19 cellular contexts compared by ENCODE assay signal in the genomic region with DNA sequence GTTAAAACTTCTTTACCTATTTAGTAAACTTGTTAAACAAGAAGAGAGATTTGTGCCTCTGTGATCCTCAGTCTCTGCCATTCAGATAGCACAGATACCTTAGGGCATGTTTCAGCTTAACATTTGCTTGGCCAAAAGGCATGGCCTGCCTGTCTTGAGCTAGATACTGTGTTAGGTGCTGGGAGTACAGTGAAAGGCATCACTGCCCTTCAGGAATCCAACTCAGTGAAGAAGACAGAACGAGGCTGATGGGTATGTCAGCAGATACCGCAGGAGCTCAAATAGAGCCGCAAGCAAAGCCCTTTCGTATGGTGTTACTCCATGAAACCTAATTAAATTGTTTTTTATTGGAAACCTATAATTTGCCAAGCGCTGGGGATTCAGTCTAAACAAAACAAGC.
"Had no signal": no experiment of that assay in that cellular context is flagged by ENCODE, and none has a peak within 500 bp of the region (broad histone marks: within the 10 kb centered on the region; RNA-seq: fewer than 3 reads in every experiment).

No MANE protein-coding gene starts in this region.

- H3K4me1 ChIP-seq: testis had no signal

- ATAC-seq: esophagus mucosa; heart right ventricle; left cardiac atrium; psoas muscle; sciatic nerve; stimulated activated memory B cell treated with anti-CD40 and anti-IgM and Interleukin-4, amounts not matched to agents 10 μg/mL and 1 μg/mL and 100 μg/mL, for 72 hours; stimulated activated naive CD8-positive, alpha-beta T cell treated with anti-CD3 and anti-CD28 coated beads, Interleukin-15, amount 100 ng/mL, for 72 hours had no signal

- H3K9me3 ChIP-seq: heart right ventricle, psoas muscle, spleen, testis, transverse colon had no signal

- H3K27ac ChIP-seq: heart right ventricle, parathyroid adenoma, psoas muscle, spleen, testis, transverse colon had no signal

- H3K27me3 ChIP-seq: spleen, testis, transverse colon had no signal

- DNase-seq: effector memory CD4-positive, alpha-beta T cell; heart right ventricle; hypothalamus; islet precursor cell; left cardiac atrium; mesendoderm; naive B cell; psoas muscle; spleen; stimulated activated CD4-positive, alpha-beta T cell treated with anti-CD3 and anti-CD28 coated beads, Interleukin-15, amount 100 ng/mL, for 24 hours; stimulated activated CD4-positive, alpha-beta T cell treated with anti-CD3 and anti-CD28 coated beads, Interleukin-1b, Interleukin-23, amount 100 ng/mL, for 48 hours; stimulated activated CD4-positive, alpha-beta T cell treated with anti-CD3 and anti-CD28 coated beads, Interleukin-4, amount 100 ng/mL, for 24 hours; stimulated activated naive CD8-positive, alpha-beta T cell treated with anti-CD3 and anti-CD28 coated beads, Interleukin-15, amount 100 ng/mL, for 72 hours; testis; transverse colon had no signal

- H3K4me3 ChIP-seq: heart right ventricle, psoas muscle, spleen, testis, transverse colon had no signal
